ENCODE assay signal across 27 cellular contexts in the genomic region with DNA sequence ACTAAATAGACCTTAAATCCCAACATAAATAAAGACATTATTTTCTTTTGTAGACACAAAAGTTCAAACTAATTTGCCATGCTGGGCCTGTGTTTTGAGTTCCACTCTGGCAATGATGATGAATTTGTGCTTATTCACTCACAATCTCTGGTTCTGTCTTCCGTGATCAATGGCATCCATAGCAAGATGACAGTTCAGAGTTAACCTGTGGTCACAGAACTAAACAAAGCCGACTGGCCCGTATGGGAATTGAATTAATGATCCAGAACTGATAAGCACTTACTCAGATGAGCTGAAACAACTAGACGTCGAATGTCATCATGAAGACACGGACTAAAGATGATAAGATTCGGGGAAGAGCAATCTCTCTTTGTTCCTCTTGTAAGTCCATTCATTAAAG.
"Had no signal": no experiment of that assay in that cellular context is flagged by ENCODE, and none has a peak within 500 bp of the region (broad histone marks: within the 10 kb centered on the region; RNA-seq: fewer than 3 reads in every experiment).

No MANE protein-coding gene starts in this region.

- H3K36me3 Mint-ChIP-seq: immature natural killer cell; mesothelial cell of epicardium; naive B cell; naive thymus-derived CD8-positive, alpha-beta T cell had no signal

- H3K36me3 ChIP-seq: colonic mucosa, esophagus muscularis mucosa, gastroesophageal sphincter, heart left ventricle, left lung, lower lobe of right lung had no signal

- H3K9me3 ChIP-seq: colonic mucosa, esophagus muscularis mucosa, gastroesophageal sphincter, heart left ventricle, left lung, lower lobe of right lung, mucosa of descending colon had no signal

- H3K4me3 ChIP-seq: colonic mucosa, dorsolateral prefrontal cortex, esophagus muscularis mucosa, gastroesophageal sphincter, heart left ventricle, hepatocyte, left lung, lower lobe of right lung, mucosa of descending colon had no signal

- H3K4me3 Mint-ChIP-seq: immature natural killer cell; mesothelial cell of epicardium; naive B cell; naive thymus-derived CD8-positive, alpha-beta T cell had no signal

- ATAC-seq: foreskin keratinocyte; gastroesophageal sphincter; heart left ventricle; left lung; left ventricle myocardium superior; lower lobe of right lung; naive thymus-derived CD8-positive, alpha-beta T cell had no signal

- H2AFZ ChIP-seq: hepatocyte had no signal

- H3K27me3 Mint-ChIP-seq: naive B cell had no signal

- H3K79me2 ChIP-seq: hepatocyte had no signal

- H3K27ac ChIP-seq: colonic mucosa, dorsolateral prefrontal cortex, esophagus muscularis mucosa, foreskin keratinocyte, gastroesophageal sphincter, heart left ventricle, left lung, lower lobe of right lung had no signal

- FAIRE-seq: endothelial cell of umbilical vein, frontal cortex, kidney had no signal

- H3K4me1 ChIP-seq: colonic mucosa, foreskin keratinocyte, gastroesophageal sphincter, heart left ventricle, left lung, lower lobe of right lung had no signal

- H3K9me3 Mint-ChIP-seq: mesothelial cell of epicardium, naive B cell had no signal

- H3K4me1 Mint-ChIP-seq: immature natural killer cell had no signal

- DNase-seq: colonic mucosa; cortex of kidney; dermis blood vessel endothelial cell; dorsolateral prefrontal cortex; effector CD4-positive, alpha-beta T cell; effector memory CD4-positive, alpha-beta T cell; foreskin keratinocyte; heart left ventricle; hypothalamus; immature natural killer cell; islet precursor cell; kidney; kidney glomerular epithelial cell; left colon; left lung; left ventricle myocardium superior; lower lobe of right lung; mesenchymal stem cell; mucosa of descending colon; naive B cell had no signal

- H3K27ac Mint-ChIP-seq: immature natural killer cell; mesothelial cell of epicardium; naive B cell; naive thymus-derived CD8-positive, alpha-beta T cell had no signal

- H3K27me3 ChIP-seq: colonic mucosa, esophagus muscularis mucosa, foreskin keratinocyte, gastroesophageal sphincter, heart left ventricle, hepatocyte, left lung had no signal
